In the genomic region with DNA sequence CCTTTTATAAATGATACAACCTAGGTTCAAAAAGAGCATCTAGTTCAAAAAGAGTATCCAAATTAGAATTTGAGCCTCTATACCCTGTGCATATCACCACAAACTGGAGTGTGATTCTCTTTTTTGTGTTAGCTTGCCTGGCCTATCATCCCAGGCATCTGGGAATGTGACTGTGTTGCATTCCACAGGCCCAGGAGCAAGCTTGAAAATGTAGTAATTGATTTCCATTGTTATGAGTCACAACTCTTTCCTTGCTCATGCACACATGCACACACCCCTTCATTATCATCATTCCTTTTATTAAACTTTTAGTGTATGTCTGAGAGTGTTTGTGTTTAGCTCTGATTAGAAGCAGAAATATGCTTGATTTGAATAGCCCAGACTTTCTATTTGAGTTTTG, we compare ENCODE assay signal across 9 cellular contexts.
DNase-seq lines count a peak whose midpoint lies in the region; ATAC-seq, FAIRE-seq and TF ChIP-seq lines count a peak whose summit lies in the region.
"Had no signal": no experiment of that assay in that cellular context is flagged by ENCODE, and none has a peak within 500 bp of the region (broad histone marks: within the 10 kb centered on the region; RNA-seq: fewer than 3 reads in every experiment).

No MANE protein-coding gene starts in this region.

- peak; percentile 87 for FAIRE-seq in endothelial cell of umbilical vein (lab: Jason Lieb, UNC)
- FAIRE-seq: G401.6 had no signal

- DNase-seq in Daoy (ENCODE audit: low read depth) (peak; percentile 88), MM.1S (no peak), endothelial cell of umbilical vein (ENCODE audit: low read depth, low spot score) (peak; percentile 72), myocyte (ENCODE audit: low read depth) (peak; percentile 70), head of caudate nucleus (no peak), T-helper 1 cell (no peak), coronary artery (ENCODE audit: low spot score) (no peak)

- POLR2A ChIA-PET in endothelial cell of umbilical vein (lab: Charles Lee), result no interaction called here

- peaks cover 7% of the 10 kb centered on the region for H3F3A ChIP-seq in MM.1S (ENCODE audit: insufficient read depth, low read length)

- no peak for ATAC-seq in GM21737 (IDR thresholded peaks at IDR 0.05; ENCODE audit: unreplicated experiment)

- H3K79me2 ChIP-seq in MM.1S (ENCODE audit: low read length) (no peaks in the 10 kb centered on the region), endothelial cell of umbilical vein (ENCODE audit: control insufficient read depth, insufficient read depth, low read length) (no peaks in the 10 kb centered on the region)

- no peaks in the 10 kb centered on the region for H3K9me2 ChIP-seq in MM.1S (replicated peaks; ENCODE audit: insufficient read depth, low read length)

- no TSS peak for BruUV-seq in endothelial cell of umbilical vein (replicated peaks; lab: Mats Ljungman, UMichigan)

- H4K20me1 ChIP-seq in MM.1S (ENCODE audit: insufficient read depth, low read length) (no peaks in the 10 kb centered on the region), endothelial cell of umbilical vein (replicated peaks; ENCODE audit: control insufficient read depth, extremely low read depth, insufficient read depth, low read length) (no peaks in the 10 kb centered on the region)

- peaks cover 2% of the 10 kb centered on the region for H3K9me1 ChIP-seq in endothelial cell of umbilical vein (replicated peaks; ENCODE audit: control insufficient read depth, extremely low read depth, insufficient read depth, low read length)

- dilution Hi-C loops in endothelial cell of umbilical vein (cut with MboI; ENCODE audit: extremely low pct_ligation_motif_present, low sequenced_read_pairs), result no loop called here

- H2AFZ ChIP-seq in MM.1S (ENCODE audit: low read length), result no peak overlapping the region
- no peak overlapping the region for H2AFZ ChIP-seq in endothelial cell of umbilical vein (ENCODE audit: low read depth, low read length)

- CTCF ChIA-PET in endothelial cell of umbilical vein (lab: Charles Lee), result interaction anchor here (0.7 to 1.1 kb wide), 4 partner anchors 9 to 75 kb away, joined by 3 to 4 read pairs (median 3); no protein-coding TSS in a partner anchor

- H3K4me1 ChIP-seq in MM.1S (ENCODE audit: low read length) (peaks cover 17% of the 10 kb centered on the region), endothelial cell of umbilical vein (ENCODE audit: control insufficient read depth, extremely low read depth, insufficient read depth, low read length) (peaks cover 16% of the 10 kb centered on the region)

- intact Hi-C loops in endothelial cell of umbilical vein (cut with micrococcal nuclease) (no loop called here), head of caudate nucleus (cut with DNase I) (no loop called here)

- H3K9ac ChIP-seq in MM.1S (ENCODE audit: low read length) (no peak overlapping the region), endothelial cell of umbilical vein (replicated peaks; ENCODE audit: extremely low read depth, insufficient read depth, low read length) (no peak overlapping the region)

- no peaks in the 10 kb centered on the region for H3K9me3 ChIP-seq in MM.1S (replicated peaks; ENCODE audit: insufficient read depth, low read length)
- H3K9me3 ChIP-seq in endothelial cell of umbilical vein (replicated peaks; ENCODE audit: control insufficient read depth, insufficient read depth, low read length), result no peaks in the 10 kb centered on the region

- H3K27me3 ChIP-seq in MM.1S (replicated peaks; ENCODE audit: insufficient read depth, low read length) (no peaks in the 10 kb centered on the region), endothelial cell of umbilical vein (ENCODE audit: control insufficient read depth in 2 of 2, insufficient read depth in 2 of 2, low read length in 2 of 2) (no peaks in the 10 kb centered on the region)

- no peak for TF ChIP-seq CTCF in MM.1S (IDR thresholded peaks at IDR 0.05; ENCODE audit: low read length)
- no peak for TF ChIP-seq CTCF in endothelial cell of umbilical vein (IDR thresholded peaks at IDR 0.05; ENCODE audit: extremely low read depth in 1 of 2, insufficient read depth in 1 of 2, low read depth in 1 of 2, low read length in 2 of 2)
- no peak for TF ChIP-seq CTCF in coronary artery (IDR thresholded peaks at IDR 0.05)

- H3K36me3 ChIP-seq in MM.1S (replicated peaks; ENCODE audit: insufficient read depth, low read length), result no peaks in the 10 kb centered on the region
- H3K36me3 ChIP-seq in endothelial cell of umbilical vein (ENCODE audit: control insufficient read depth in 2 of 2, extremely low read depth in 1 of 2, insufficient read depth in 2 of 2, low read length in 2 of 2), result no peaks in the 10 kb centered on the region

- H3K27ac ChIP-seq in MM.1S (ENCODE audit: low read length) (no peak overlapping the region; the same call in 1 of the 2 replicates), endothelial cell of umbilical vein (ENCODE audit: insufficient read depth, low read depth, low read length) (peak overlapping the region; percentile 26), coronary artery (no peak overlapping the region)

- H3K4me3 ChIP-seq in MM.1S (ENCODE audit: low read length) (no peak overlapping the region), endothelial cell of umbilical vein (replicated peaks in 1 of 3; ENCODE audit: insufficient read depth in 1 of 3, low read depth in 1 of 3, low read length in 3 of 3) (no peak overlapping the region), coronary artery (no peak overlapping the region)

- no peak for TF ChIP-seq POLR2A in endothelial cell of umbilical vein (IDR thresholded peaks at IDR 0.05; ENCODE audit: low read depth, low read length)

- H3K4me2 ChIP-seq in MM.1S (ENCODE audit: low read depth, low read length), result peak overlapping the region; percentile 10; the same call in 1 of the 2 replicates
- H3K4me2 ChIP-seq in endothelial cell of umbilical vein (ENCODE audit: insufficient read depth, low read length), result peak overlapping the region; percentile 32

TF ChIP-seq in endothelial cell of umbilical vein, 7 proteins besides CTCF, POLR2A, EP300 and RAD21:
- TF ChIP-seq POLR2AphosphoS5 (IDR thresholded peaks at IDR 0.05; ENCODE audit: insufficient read depth, low read depth, low read length) (no peak), GATA2 (IDR thresholded peaks at IDR 0.05; ENCODE audit: insufficient read depth, insufficient read length, low read depth, low read length) (peak; percentile 57), EZH2 (IDR thresholded peaks at IDR 0.05; ENCODE audit: borderline replicate concordance, low read depth, low read length, severe bottlenecking) (no peak), FOS (IDR thresholded peaks at IDR 0.05; ENCODE audit: borderline replicate concordance, insufficient read depth, low read length) (peak; percentile 41), MYC (IDR thresholded peaks at IDR 0.05; ENCODE audit: low read depth, low read length) (no peak), JUN (IDR thresholded peaks at IDR 0.05; ENCODE audit: borderline replicate concordance, insufficient read depth, insufficient read length, low read depth) (peak; percentile 57)
- TF ChIP-seq, protein P1, sequence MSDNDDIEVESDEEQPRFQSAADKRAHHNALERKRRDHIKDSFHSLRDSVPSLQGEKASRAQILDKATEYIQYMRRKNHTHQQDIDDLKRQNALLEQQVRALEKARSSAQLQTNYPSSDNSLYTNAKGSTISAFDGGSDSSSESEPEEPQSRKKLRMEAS (IDR thresholded peaks at IDR 0.05; ENCODE audit: insufficient read depth, insufficient read length), result no peak

Comparison
In these comparisons a context has a peak if more than half of its experiments do, and no peak if none do; other contexts are left out.
1. DNase-seq: peak in Daoy (single experiment), endothelial cell of umbilical vein (single experiment) and myocyte (single experiment); none in MM.1S (single experiment), head of caudate nucleus (0 of 42), T-helper 1 cell (0 of 5) and coronary artery (single experiment).